In the genomic region with DNA sequence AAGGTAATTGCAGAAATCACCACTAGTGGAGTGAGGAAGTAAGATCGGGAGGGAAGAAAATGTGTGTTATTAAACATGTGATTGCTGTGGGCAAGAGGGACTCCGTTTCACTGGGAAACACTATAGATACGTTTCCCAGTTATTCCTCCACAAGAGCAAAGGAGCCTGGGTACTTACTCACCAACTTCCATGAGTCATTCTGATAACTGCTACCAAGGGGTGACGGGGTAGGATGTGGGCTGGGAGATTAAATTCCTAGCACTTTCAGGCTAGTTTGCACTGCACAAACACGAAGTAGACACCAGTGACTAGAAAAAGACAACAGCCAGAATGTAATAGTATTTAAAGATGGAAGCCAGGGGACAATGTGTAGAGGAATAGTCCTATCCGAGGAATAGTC, we compare ENCODE assay signal across 20 cellular contexts.
DNase-seq lines count a peak whose midpoint lies in the region; ATAC-seq and TF ChIP-seq lines count a peak whose summit lies in the region.
"Had no signal": no experiment of that assay in that cellular context is flagged by ENCODE, and none has a peak within 500 bp of the region (broad histone marks: within the 10 kb centered on the region; RNA-seq: fewer than 3 reads in every experiment).

No MANE protein-coding gene starts in this region.

- no peak for ATAC-seq in left ventricle myocardium superior
- peak; percentile 57 for ATAC-seq in foreskin keratinocyte
- no peak for ATAC-seq in GM21576 (IDR thresholded peaks at IDR 0.05; ENCODE audit: unreplicated experiment)
- ATAC-seq: sciatic nerve had no signal

- H3K4me3 Mint-ChIP-seq in CD4-positive, alpha-beta memory T cell: no peak overlapping the region
- H3K4me3 Mint-ChIP-seq: CD4-positive, alpha-beta T cell; immature natural killer cell had no signal

- H3K4me1 ChIP-seq in cardiac muscle cell (ENCODE audit: low read depth): no peaks in the 10 kb centered on the region
- no peaks in the 10 kb centered on the region for H3K4me1 ChIP-seq in foreskin keratinocyte
- H3K4me1 ChIP-seq in CD4-positive, alpha-beta memory T cell (ENCODE audit: insufficient read depth, low read length): peaks cover 7% of the 10 kb centered on the region
- no peaks in the 10 kb centered on the region for H3K4me1 ChIP-seq in MM.1S (ENCODE audit: low read length)
- H3K4me1 ChIP-seq: SJCRH30, thyroid gland had no signal

- H3K9me3 Mint-ChIP-seq in CD4-positive, alpha-beta memory T cell: peaks cover 0 to 8% (median 2%) of the 10 kb centered on the region in 8 donors
- H3K9me3 Mint-ChIP-seq: immature natural killer cell had no signal

- no peaks in the 10 kb centered on the region for H3K27me3 ChIP-seq in cardiac muscle cell
- no peaks in the 10 kb centered on the region for H3K27me3 ChIP-seq in foreskin keratinocyte
- no peaks in the 10 kb centered on the region for H3K27me3 ChIP-seq in CD4-positive, alpha-beta memory T cell (ENCODE audit: insufficient read depth, low read length)
- H3K27me3 ChIP-seq in MM.1S (replicated peaks; ENCODE audit: insufficient read depth, low read length): no peaks in the 10 kb centered on the region
- H3K27me3 ChIP-seq: SJCRH30, thyroid gland had no signal

- H3K27ac Mint-ChIP-seq in CD4-positive, alpha-beta memory T cell: peak overlapping the region in 1 of 7 donors; percentile 38
- H3K27ac Mint-ChIP-seq: CD4-positive, alpha-beta T cell; immature natural killer cell had no signal

- no peak overlapping the region for H3K9ac ChIP-seq in MM.1S (ENCODE audit: low read length)

- H3K36me3 Mint-ChIP-seq in CD4-positive, alpha-beta memory T cell: peaks cover 9 to 29% of the 10 kb centered on the region in 2 donors

- H3K4me2 ChIP-seq in MM.1S (ENCODE audit: low read depth, low read length): no peak overlapping the region

- TF ChIP-seq CTCF in cardiac muscle cell (IDR thresholded peaks at IDR 0.05; ENCODE audit: low read depth, low read length) (peak; percentile 5), foreskin keratinocyte (conservative IDR thresholded peaks at IDR 0.05) (no peak), MM.1S (IDR thresholded peaks at IDR 0.05; ENCODE audit: low read length) (no peak)

- no peaks in the 10 kb centered on the region for H3K9me3 ChIP-seq in cardiac muscle cell (ENCODE audit: low read depth)
- no peaks in the 10 kb centered on the region for H3K9me3 ChIP-seq in CD4-positive, alpha-beta memory T cell (ENCODE audit: control insufficient read depth in 1 of 2, low read length in 2 of 2)
- no peaks in the 10 kb centered on the region for H3K9me3 ChIP-seq in MM.1S (replicated peaks; ENCODE audit: insufficient read depth, low read length)
- H3K9me3 ChIP-seq: HAP-1, SJCRH30, thyroid gland had no signal

- intact Hi-C loops in left ventricle myocardium superior (cut with micrococcal nuclease): no loop called here
- intact Hi-C loops in CD4-positive, alpha-beta memory T cell (cut with micrococcal nuclease): no loop called here

- H3F3A ChIP-seq in MM.1S (ENCODE audit: insufficient read depth, low read length): no peaks in the 10 kb centered on the region

- H2AFZ ChIP-seq in MM.1S (ENCODE audit: low read length): no peak overlapping the region

- H3K4me3 ChIP-seq in cardiac muscle cell (no peak overlapping the region), MM.1S (ENCODE audit: low read length) (no peak overlapping the region)
- no peak overlapping the region for H3K4me3 ChIP-seq in CD4-positive, alpha-beta memory T cell (ENCODE audit: low read length in 2 of 2)
- H3K4me3 ChIP-seq: HAP-1, SJCRH30, thyroid gland had no signal

- no peaks in the 10 kb centered on the region for H3K79me2 ChIP-seq in MM.1S (ENCODE audit: low read length)

- H3K27ac ChIP-seq in cardiac muscle cell (no peak overlapping the region), foreskin keratinocyte (no peak overlapping the region), MM.1S (ENCODE audit: low read length) (no peak overlapping the region)
- no peak overlapping the region for H3K27ac ChIP-seq in CD4-positive, alpha-beta memory T cell (ENCODE audit: low read depth, low read length)
- H3K27ac ChIP-seq: SJCRH30, thyroid gland had no signal

- peak in 1 of 2 donors; percentile 91 for DNase-seq in cardiac muscle cell (ENCODE audit: low read depth in 1 of 2, low spot score in 1 of 2)
- no peak for DNase-seq in left ventricle myocardium superior
- peak; percentile 12 for DNase-seq in T1000 (lab: John Stamatoyannopoulos, UW)
- peak in 1 of 2 donors; percentile 58 for DNase-seq in foreskin keratinocyte
- DNase-seq in CD4-positive, alpha-beta memory T cell: no peak
- no peak for DNase-seq in MM.1S
- DNase-seq in NCI-H524 treated with DMSO at 0.1 percent for 48 hours (lab: John Stamatoyannopoulos, UW): no peak
- DNase-seq: activated CD4-positive, alpha-beta T cell treated with anti-CD3 and anti-CD28 coated beads, Interleukin-2, amount 50 U/mL, for 1 hour; activated T-cell treated with anti-CD3 and anti-CD28 coated beads, Interleukin-2, amount 50 U/mL, for 48 hours; CD4-positive, alpha-beta T cell; immature natural killer cell; KG1; NCI-H1417; SJCRH30; stimulated activated CD4-positive, alpha-beta T cell treated with anti-CD3 and anti-CD28 coated beads, Interleukin-4, amount 100 ng/mL, for 1 hour; stimulated activated CD8-positive, alpha-beta memory T cell treated with anti-CD3 and anti-CD28 coated beads, Interleukin-4, amount 100 ng/mL, for 48 hours; thyroid gland had no signal

- no peaks in the 10 kb centered on the region for H3K27me3 Mint-ChIP-seq in CD4-positive, alpha-beta memory T cell
- H3K27me3 Mint-ChIP-seq: CD4-positive, alpha-beta T cell had no signal

- no peaks in the 10 kb centered on the region for H3K36me3 ChIP-seq in cardiac muscle cell
- no peaks in the 10 kb centered on the region for H3K36me3 ChIP-seq in CD4-positive, alpha-beta memory T cell (ENCODE audit: insufficient read depth, low read length)
- no peaks in the 10 kb centered on the region for H3K36me3 ChIP-seq in MM.1S (replicated peaks; ENCODE audit: insufficient read depth, low read length)
- H3K36me3 ChIP-seq: HAP-1, SJCRH30, thyroid gland had no signal

- H4K20me1 ChIP-seq in MM.1S (ENCODE audit: insufficient read depth, low read length): no peaks in the 10 kb centered on the region

- H3K4me1 Mint-ChIP-seq in CD4-positive, alpha-beta memory T cell: peaks cover 5 to 21% (median 15%) of the 10 kb centered on the region in 4 donors

- POLR2A ChIA-PET in CD4-positive, alpha-beta memory T cell (lab: Charles Lee; ENCODE audit: partially characterized antibody): no interaction called here

- no peaks in the 10 kb centered on the region for H3K9me2 ChIP-seq in MM.1S (replicated peaks; ENCODE audit: insufficient read depth, low read length)

- CTCF ChIA-PET in CD4-positive, alpha-beta memory T cell (lab: Charles Lee; ENCODE audit: partially characterized antibody): interaction anchor here (1.5 kb wide), 1 partner anchor 549 kb away, joined by 3 read pairs; no protein-coding TSS in a partner anchor
